1 cellular context compared by ENCODE assay signal in genomic region chr14:56964885-56965284, GRCh38.
TF ChIP-seq lines count a peak whose summit lies in the region.

No MANE protein-coding gene starts in this region.

TF ChIP-seq in GM23338, 12 proteins besides CTCF, POLR2A, EP300 and RAD21 (continued from another document):
- TF ChIP-seq REST (IDR thresholded peaks at IDR 0.05; ENCODE audit: unreplicated experiment) (no peak), ETS1 (IDR thresholded peaks at IDR 0.05) (no peak)
